ENCODE assay signal across 16 cellular contexts in the genomic region with DNA sequence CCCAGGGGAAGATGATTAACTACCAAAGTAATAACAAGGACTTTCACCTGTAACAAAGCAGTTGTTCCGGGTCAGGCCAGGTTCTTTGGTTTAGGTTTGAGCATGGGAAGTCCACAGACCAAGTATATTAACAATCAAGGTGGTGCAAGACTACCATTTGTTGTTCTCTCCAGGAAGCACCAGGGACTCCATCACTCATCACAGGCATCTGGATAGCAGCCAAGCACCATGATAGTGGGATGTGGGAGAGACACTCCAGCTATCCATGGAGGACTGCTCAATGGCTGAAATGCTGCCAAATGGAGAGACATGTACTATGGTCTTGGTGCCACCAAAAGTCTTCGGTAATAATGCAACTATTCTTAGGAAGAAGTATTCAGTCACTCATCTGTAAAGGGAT.
DNase-seq lines count a peak whose midpoint lies in the region; ATAC-seq and TF ChIP-seq lines count a peak whose summit lies in the region.
"Had no signal": no experiment of that assay in that cellular context is flagged by ENCODE, and none has a peak within 500 bp of the region (broad histone marks: within the 10 kb centered on the region; RNA-seq: fewer than 3 reads in every experiment).

No MANE protein-coding gene starts in this region.

- no peak overlapping the region for H3K27ac Mint-ChIP-seq in activated T-cell treated with anti-CD3 and anti-CD28 coated beads, Interleukin-2, amount 50 U/mL, for 72 hours
- H3K27ac Mint-ChIP-seq: activated CD8-positive, alpha-beta T cell treated with anti-CD3 and anti-CD28 coated beads for 36 hours; activated naive CD8-positive, alpha-beta T cell treated with anti-CD3 and anti-CD28 coated beads, Interleukin-2, amount 50 U/mL, for 24 hours; H9 had no signal

- no peaks in the 10 kb centered on the region for H3K36me3 Mint-ChIP-seq in activated T-cell treated with anti-CD3 and anti-CD28 coated beads, Interleukin-2, amount 50 U/mL, for 72 hours (ENCODE audit: insufficient read depth in 2 of 2)

- H3K4me3 Mint-ChIP-seq in activated T-cell treated with anti-CD3 and anti-CD28 coated beads, Interleukin-2, amount 50 U/mL, for 72 hours, result no peak overlapping the region
- H3K4me3 Mint-ChIP-seq: activated CD8-positive, alpha-beta T cell treated with anti-CD3 and anti-CD28 coated beads for 36 hours; activated naive CD8-positive, alpha-beta T cell treated with anti-CD3 and anti-CD28 coated beads, Interleukin-2, amount 50 U/mL, for 24 hours; CD4-positive, alpha-beta T cell; H9 had no signal

- no peak overlapping the region for H3K4me3 ChIP-seq in epithelial cell of esophagus (ENCODE audit: low read length)
- H3K4me3 ChIP-seq: A549, pancreas had no signal

- DNase-seq in NCI-H2081 (lab: John Stamatoyannopoulos, UW) (peak; percentile 55 to 77), NCI-H2081 treated with DMSO at 0.1 percent for 48 hours (lab: John Stamatoyannopoulos, UW) (no peak), NCI-H226 (peak; percentile 79), epithelial cell of esophagus (ENCODE audit: low read depth) (peak; percentile 30), pons (ENCODE audit: low spot score) (peak; percentile 53), GOT3 (lab: John Stamatoyannopoulos, UW) (no peak)
- no peak for DNase-seq in activated T-cell treated with anti-CD3 and anti-CD28 coated beads, Interleukin-2, amount 50 U/mL, for 72 hours
- DNase-seq: activated CD8-positive, alpha-beta T cell treated with anti-CD3 and anti-CD28 coated beads for 36 hours; activated naive CD8-positive, alpha-beta T cell treated with anti-CD3 and anti-CD28 coated beads, Interleukin-2, amount 50 U/mL, for 24 hours; CD4-positive, alpha-beta T cell; H9; pancreas; stimulated activated CD4-positive, alpha-beta T cell treated with anti-CD3 and anti-CD28 coated beads, Interleukin-12 subunit alpha, Interleukin-12 subunit beta, amount 100 ng/mL, for 4 hours; stimulated activated naive CD8-positive, alpha-beta T cell treated with anti-CD3 and anti-CD28 coated beads, Interleukin-15, Interleukin-2, amounts not matched to agents 100 U/mL and 50 U/mL, for 24 hours had no signal

- no peak for ATAC-seq in activated T-cell treated with anti-CD3 and anti-CD28 coated beads, Interleukin-2, amount 50 U/mL, for 72 hours (replicated peaks in 1 of 2)
- no peak for ATAC-seq in GM21619 (IDR thresholded peaks at IDR 0.05; ENCODE audit: unreplicated experiment)
- ATAC-seq: A549; activated CD8-positive, alpha-beta T cell treated with anti-CD3 and anti-CD28 coated beads for 36 hours; activated naive CD8-positive, alpha-beta T cell treated with anti-CD3 and anti-CD28 coated beads, Interleukin-2, amount 50 U/mL, for 24 hours; pancreas; stimulated activated naive CD8-positive, alpha-beta T cell treated with anti-CD3 and anti-CD28 coated beads, Interleukin-15, Interleukin-2, amounts not matched to agents 100 U/mL and 50 U/mL, for 24 hours had no signal

- H3K27me3 Mint-ChIP-seq in activated T-cell treated with anti-CD3 and anti-CD28 coated beads, Interleukin-2, amount 50 U/mL, for 72 hours (ENCODE audit: low read depth), result no peaks in the 10 kb centered on the region
- H3K27me3 Mint-ChIP-seq: activated CD8-positive, alpha-beta T cell treated with anti-CD3 and anti-CD28 coated beads for 36 hours; activated naive CD8-positive, alpha-beta T cell treated with anti-CD3 and anti-CD28 coated beads, Interleukin-2, amount 50 U/mL, for 24 hours; CD4-positive, alpha-beta T cell had no signal

- no peak for TF ChIP-seq CTCF in epithelial cell of esophagus (IDR thresholded peaks at IDR 0.05; ENCODE audit: insufficient read depth, low read depth, low read length, missing control alignments)

- peaks cover 28% of the 10 kb centered on the region for H3K4me1 Mint-ChIP-seq in activated T-cell treated with anti-CD3 and anti-CD28 coated beads, Interleukin-2, amount 50 U/mL, for 72 hours (ENCODE audit: low read depth)

- H3K9me3 Mint-ChIP-seq in activated T-cell treated with anti-CD3 and anti-CD28 coated beads, Interleukin-2, amount 50 U/mL, for 72 hours, result no peaks in the 10 kb centered on the region
- H3K9me3 Mint-ChIP-seq: activated CD8-positive, alpha-beta T cell treated with anti-CD3 and anti-CD28 coated beads for 36 hours; activated naive CD8-positive, alpha-beta T cell treated with anti-CD3 and anti-CD28 coated beads, Interleukin-2, amount 50 U/mL, for 24 hours; CD4-positive, alpha-beta T cell; H9 had no signal

Comparison
In these comparisons a context has a peak if more than half of its experiments do, and no peak if none do; other contexts are left out.
1. DNase-seq: peak in NCI-H2081 (2 of 2), NCI-H226 (single experiment), epithelial cell of esophagus (single experiment) and pons (single experiment); none in NCI-H2081 treated with DMSO at 0.1 percent for 48 hours (single experiment), activated T-cell treated with anti-CD3 and anti-CD28 coated beads, Interleukin-2, amount 50 U/mL, for 72 hours (0 of 2) and GOT3 (single experiment).